In the genomic region with DNA sequence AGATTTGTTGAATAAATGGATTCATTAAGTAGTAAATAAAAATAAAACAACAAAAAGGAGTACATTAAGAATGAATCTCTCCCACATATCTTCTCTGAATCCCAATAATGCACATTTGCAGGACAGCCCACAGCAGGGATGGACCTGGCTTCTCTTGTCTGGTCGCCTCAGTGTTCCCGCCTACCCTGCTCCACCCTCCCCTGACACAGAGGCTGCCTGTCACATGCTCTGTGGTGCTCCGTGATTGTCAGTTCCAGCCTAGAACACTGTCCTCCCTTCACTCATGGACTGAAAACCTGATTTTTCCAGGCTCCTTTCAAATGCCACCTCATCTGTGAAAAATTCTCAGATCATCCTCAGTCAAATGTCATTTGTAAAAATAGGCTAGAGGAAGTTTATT, we compare ENCODE assay signal across 19 cellular contexts.
A peak's percentile ranks its signal among the peaks of the same experiment; 100 is the strongest.
DNase-seq lines count a peak whose midpoint lies in the region; ATAC-seq and TF ChIP-seq lines count a peak whose summit lies in the region.
"Had no signal": no experiment of that assay in that cellular context is flagged by ENCODE, and none has a peak within 500 bp of the region (broad histone marks: within the 10 kb centered on the region; RNA-seq: fewer than 3 reads in every experiment).

No MANE protein-coding gene starts in this region.

- no peaks in the 10 kb centered on the region for H3F3A ChIP-seq in GM23338 (replicated peaks; ENCODE audit: low read depth)

- H3K4me1 Mint-ChIP-seq in GM23338: peaks cover 5% of the 10 kb centered on the region
- H3K4me1 Mint-ChIP-seq: CD4-positive, CD25-positive, alpha-beta regulatory T cell; IgD-negative memory B cell had no signal

- no peak for TF ChIP-seq CTCF in dorsolateral prefrontal cortex (IDR thresholded peaks at IDR 0.05 in 54 of 56, conservative IDR thresholded peaks at IDR 0.05 in 2 of 56; ENCODE audit: low read depth in 1 of 56, partially characterized antibody in 56 of 56)
- no peak for TF ChIP-seq CTCF in GM23338 (conservative IDR thresholded peaks at IDR 0.05; ENCODE audit: low read depth in 2 of 2)

- no peaks in the 10 kb centered on the region for H3K79me2 ChIP-seq in GM23338 (replicated peaks; ENCODE audit: insufficient read depth)

- intact Hi-C loops in dorsolateral prefrontal cortex (cut with DNase I): no loop called here

- peak; percentile 35 for DNase-seq in SK-N-DZ (ENCODE audit: low spot score)
- peak; percentile 11 to 90 (median 79) for DNase-seq in dorsolateral prefrontal cortex
- peak; percentile 80 for DNase-seq in midbrain (lab: John Stamatoyannopoulos, UW)
- peak; percentile 90 for DNase-seq in superior temporal gyrus (ENCODE audit: extremely low spot score)
- DNase-seq in NCI-H2081 (lab: John Stamatoyannopoulos, UW): no peak
- no peak for DNase-seq in MG63
- DNase-seq in GM23338 (ENCODE audit: low spot score): no peak
- DNase-seq: CD4-positive, CD25-positive, alpha-beta regulatory T cell; DMS53; H9; Kasumi-1; NCI-H1105; NCI-H1694; NCI-H2171 treated with DMSO at 0.1 percent for 48 hours; NCI-H510A; NCI-H82; PC-3 had no signal

- H3K4me3 ChIP-seq in dorsolateral prefrontal cortex (peak overlapping the region in 30 of 59 donors; percentile 6 to 53 (median 28)), MG63 (no peak overlapping the region), GM23338 (no peak overlapping the region)

- peak overlapping the region; percentile 42 to 99 (median 94) for H3K27ac ChIP-seq in dorsolateral prefrontal cortex
- H3K27ac ChIP-seq in GM23338 (ENCODE audit: low read depth): no peak overlapping the region
- H3K27ac ChIP-seq: RWPE1 had no signal

- H3K9me3 Mint-ChIP-seq in GM23338: peaks cover 4% of the 10 kb centered on the region

- no peak overlapping the region for H3K4me2 ChIP-seq in GM23338

- no peaks in the 10 kb centered on the region for H3K9me2 ChIP-seq in GM23338 (ENCODE audit: insufficient read depth)

- H3K9me3 ChIP-seq in MG63: no peaks in the 10 kb centered on the region

- no peak; the same call in 2 of the 3 replicates for ATAC-seq in GM23338
- ATAC-seq: PC-3 had no signal

- H3K4me3 Mint-ChIP-seq in GM23338: no peak overlapping the region
- H3K4me3 Mint-ChIP-seq: CD4-positive, CD25-positive, alpha-beta regulatory T cell; H9 had no signal

- H4K20me1 ChIP-seq in GM23338 (replicated peaks; ENCODE audit: insufficient read depth): no peaks in the 10 kb centered on the region

- H3K36me3 ChIP-seq in MG63 (no peaks in the 10 kb centered on the region), GM23338 (ENCODE audit: insufficient read depth) (no peaks in the 10 kb centered on the region)

- no peak overlapping the region for H2AFZ ChIP-seq in GM23338

- peaks cover 2% of the 10 kb centered on the region for H3K4me1 ChIP-seq in GM23338 (ENCODE audit: insufficient read depth)

- peaks cover 5% of the 10 kb centered on the region for H3K27me3 Mint-ChIP-seq in GM23338 (ENCODE audit: insufficient read depth, low read depth, poor library complexity)

- H3K27me3 ChIP-seq in dorsolateral prefrontal cortex (peaks cover 0 to 7% (median 0%) of the 10 kb centered on the region in 45 donors), MG63 (peaks cover 10% of the 10 kb centered on the region), GM23338 (ENCODE audit: insufficient read depth) (no peaks in the 10 kb centered on the region)

- no peaks in the 10 kb centered on the region for H3K36me3 Mint-ChIP-seq in GM23338 (ENCODE audit: low read depth)
- H3K36me3 Mint-ChIP-seq: CD4-positive, CD25-positive, alpha-beta regulatory T cell had no signal

- no peak overlapping the region for H3K27ac Mint-ChIP-seq in GM23338
- H3K27ac Mint-ChIP-seq: CD4-positive, CD25-positive, alpha-beta regulatory T cell; IgD-negative memory B cell had no signal

TF ChIP-seq in GM23338, 12 proteins besides CTCF, POLR2A, EP300 and RAD21 (continues in another document):
- TF ChIP-seq EZH2phosphoT487 (IDR thresholded peaks at IDR 0.05; ENCODE audit: unreplicated experiment) (no peak), NANOG (IDR thresholded peaks at IDR 0.05; ENCODE audit: borderline replicate concordance) (no peak), ZNF114 (CRISPR knock-in tag; IDR thresholded peaks at IDR 0.05) (no peak), JUNB (IDR thresholded peaks at IDR 0.05; ENCODE audit: unreplicated experiment) (no peak), REST (IDR thresholded peaks at IDR 0.05; ENCODE audit: unreplicated experiment) (no peak), ZNF462 (CRISPR knock-in tag; IDR thresholded peaks at IDR 0.05) (no peak)

Comparison
In these comparisons a context has a peak if more than half of its experiments do, and no peak if none do; other contexts are left out.
1. DNase-seq: peak in SK-N-DZ (single experiment), dorsolateral prefrontal cortex (10 of 10), midbrain (single experiment) and superior temporal gyrus (single experiment); none in NCI-H2081 (0 of 2), MG63 (single experiment) and GM23338 (single experiment).
2. H3K4me3 ChIP-seq: peak in dorsolateral prefrontal cortex (30 of 59); none in MG63 (single experiment) and GM23338 (single experiment).